ENCODE assay signal across 1 cellular context in the genomic region with DNA sequence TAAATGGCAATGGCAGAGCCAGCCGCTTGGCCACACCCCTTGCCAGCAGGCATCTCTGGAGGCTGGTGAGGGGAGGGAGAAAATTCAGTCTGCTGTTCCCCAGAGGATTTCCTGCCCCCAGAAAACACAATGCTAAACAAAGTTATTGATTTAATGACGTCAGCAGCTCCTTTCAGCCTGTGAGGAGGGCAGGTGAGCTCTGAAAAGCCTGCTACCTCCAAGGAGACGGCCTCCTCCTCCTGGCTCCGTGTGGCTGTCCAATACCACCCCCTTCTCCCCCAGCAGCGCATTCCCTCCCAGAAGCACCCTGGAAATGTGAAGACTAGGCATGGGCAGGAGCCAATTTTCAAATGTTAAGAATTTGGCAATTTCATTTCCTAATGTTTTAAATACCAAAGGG.
TF ChIP-seq lines count a peak whose summit lies in the region.

No MANE protein-coding gene starts in this region.

TF ChIP-seq in H1, 55 proteins besides CTCF, POLR2A, EP300 and RAD21 (continued from another document):
- TF ChIP-seq FOSL1 (IDR thresholded peaks at IDR 0.05; ENCODE audit: insufficient read depth, low read depth, low read length) (no peak), NANOG (IDR thresholded peaks at IDR 0.05; ENCODE audit: insufficient read depth, low read depth, low read length, poor library complexity, severe bottlenecking) (no peak), CEBPB (IDR thresholded peaks at IDR 0.05; ENCODE audit: low read depth, low read length) (no peak), HDAC6 (IDR thresholded peaks at IDR 0.05; ENCODE audit: low read depth, low read length) (no peak)
- TF ChIP-seq, protein P1, sequence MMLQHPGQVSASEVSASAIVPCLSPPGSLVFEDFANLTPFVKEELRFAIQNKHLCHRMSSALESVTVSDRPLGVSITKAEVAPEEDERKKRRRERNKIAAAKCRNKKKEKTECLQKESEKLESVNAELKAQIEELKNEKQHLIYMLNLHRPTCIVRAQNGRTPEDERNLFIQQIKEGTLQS (IDR thresholded peaks at IDR 0.05; ENCODE audit: insufficient read depth, low read depth, low read length) = no peak
